Comparison of ENCODE assay signal across 1 cellular context in the genomic region with DNA sequence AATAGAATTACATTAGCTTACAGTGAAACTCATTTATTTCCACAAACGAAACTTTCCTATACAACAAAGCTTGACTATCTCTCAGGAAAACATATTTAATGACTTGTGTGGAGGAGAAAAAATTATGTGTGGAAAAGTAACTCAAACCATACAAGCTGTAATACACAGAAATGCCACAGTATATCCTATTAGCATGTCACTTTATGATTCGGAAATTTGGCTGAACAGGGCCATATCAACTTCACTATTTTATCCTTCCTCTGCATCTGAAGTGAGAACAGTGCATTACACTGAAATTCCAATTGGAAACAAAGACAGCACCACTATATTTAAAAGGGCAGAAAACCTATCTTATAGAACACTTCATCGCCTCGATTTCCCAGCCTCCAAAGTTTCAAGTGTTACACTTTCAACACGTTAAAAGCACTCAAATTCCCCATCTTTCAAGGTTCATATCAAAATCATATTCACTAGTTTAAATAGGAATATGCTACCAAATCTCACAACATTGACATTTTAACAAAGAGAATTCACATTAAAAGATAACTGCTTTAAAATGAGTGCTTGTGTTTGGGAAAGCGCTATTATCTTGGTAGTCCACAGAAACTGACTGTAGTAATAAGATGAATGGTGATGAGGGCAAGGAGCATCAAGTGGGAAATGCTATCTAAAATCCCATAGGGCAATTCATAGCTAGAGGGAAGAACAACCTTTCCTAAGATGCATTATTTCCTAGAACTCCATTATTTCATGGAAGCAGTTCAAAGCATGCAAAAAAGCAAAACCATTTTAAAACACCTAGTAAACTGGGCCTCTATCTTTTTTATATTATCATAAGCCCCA.
TF ChIP-seq lines count a peak whose summit lies in the region.

No MANE protein-coding gene starts in this region.

TF ChIP-seq in K562, 482 proteins besides CTCF, POLR2A, EP300 and RAD21 (continued from another document):
- TF ChIP-seq, protein P1, sequence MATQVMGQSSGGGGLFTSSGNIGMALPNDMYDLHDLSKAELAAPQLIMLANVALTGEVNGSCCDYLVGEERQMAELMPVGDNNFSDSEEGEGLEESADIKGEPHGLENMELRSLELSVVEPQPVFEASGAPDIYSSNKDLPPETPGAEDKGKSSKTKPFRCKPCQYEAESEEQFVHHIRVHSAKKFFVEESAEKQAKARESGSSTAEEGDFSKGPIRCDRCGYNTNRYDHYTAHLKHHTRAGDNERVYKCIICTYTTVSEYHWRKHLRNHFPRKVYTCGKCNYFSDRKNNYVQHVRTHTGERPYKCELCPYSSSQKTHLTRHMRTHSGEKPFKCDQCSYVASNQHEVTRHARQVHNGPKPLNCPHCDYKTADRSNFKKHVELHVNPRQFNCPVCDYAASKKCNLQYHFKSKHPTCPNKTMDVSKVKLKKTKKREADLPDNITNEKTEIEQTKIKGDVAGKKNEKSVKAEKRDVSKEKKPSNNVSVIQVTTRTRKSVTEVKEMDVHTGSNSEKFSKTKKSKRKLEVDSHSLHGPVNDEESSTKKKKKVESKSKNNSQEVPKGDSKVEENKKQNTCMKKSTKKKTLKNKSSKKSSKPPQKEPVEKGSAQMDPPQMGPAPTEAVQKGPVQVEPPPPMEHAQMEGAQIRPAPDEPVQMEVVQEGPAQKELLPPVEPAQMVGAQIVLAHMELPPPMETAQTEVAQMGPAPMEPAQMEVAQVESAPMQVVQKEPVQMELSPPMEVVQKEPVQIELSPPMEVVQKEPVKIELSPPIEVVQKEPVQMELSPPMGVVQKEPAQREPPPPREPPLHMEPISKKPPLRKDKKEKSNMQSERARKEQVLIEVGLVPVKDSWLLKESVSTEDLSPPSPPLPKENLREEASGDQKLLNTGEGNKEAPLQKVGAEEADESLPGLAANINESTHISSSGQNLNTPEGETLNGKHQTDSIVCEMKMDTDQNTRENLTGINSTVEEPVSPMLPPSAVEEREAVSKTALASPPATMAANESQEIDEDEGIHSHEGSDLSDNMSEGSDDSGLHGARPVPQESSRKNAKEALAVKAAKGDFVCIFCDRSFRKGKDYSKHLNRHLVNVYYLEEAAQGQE (CRISPR knock-in tag; IDR thresholded peaks at IDR 0.05; ENCODE audit: low read depth), result no peak
- TF ChIP-seq SP2 (IDR thresholded peaks at IDR 0.05; ENCODE audit: extremely low read depth, low read depth, low read length, poor library complexity, severe bottlenecking), result no peak
TF ChIP-seq in K562: peak in this region for 8.
